ENCODE assay signal across 8 cellular contexts in genomic region chr9:71911061-71911907, GRCh38. TPM values are rescaled to one million over a fixed set of nuclear protein-coding genes. Genes with fewer than 3 reads are reported as not detected.
DNase-seq lines count a peak whose midpoint lies in the region; ATAC-seq and TF ChIP-seq lines count a peak whose summit lies in the region.

Gene ABHD17B, minus strand, starts transcription at chr9:71911193. Its CDS starts 36,113 bp downstream, at chr9:71875080.
Gene C9orf85, plus strand, starts transcription at chr9:71911639. Its CDS starts 96 bp downstream, at chr9:71911735.

- H3K79me2 ChIP-seq in OCI-LY3 (ENCODE audit: low read length), result peaks cover 90% of the 10 kb centered on the region

- peaks cover 30% of the 10 kb centered on the region for H3K4me1 ChIP-seq in OCI-LY3 (ENCODE audit: low read length)

- peak within 1 kb of the TSS; percentile 100 for H3K4me3 Mint-ChIP-seq in endothelial cell (ENCODE audit: unreplicated experiment)
- H3K4me3 Mint-ChIP-seq in mesothelial cell of epicardium, result peak within 1 kb of the TSS; percentile 96

- no peaks in the 10 kb centered on the region for H3K9me3 ChIP-seq in OCI-LY3 (ENCODE audit: insufficient read depth, low read length)

- DNase-seq in D341Med (ENCODE audit: low spot score) (peak; percentile 95), HuH-7 (ENCODE audit: low spot score) (peak; percentile 94), activated T-cell treated with anti-CD3 and anti-CD28 coated beads for 1 hour (ENCODE audit: low read depth) (peak; percentile 95), endothelial cell (ENCODE audit: low spot score) (peak; percentile 98), mesothelial cell of epicardium (ENCODE audit: low spot score in 2 of 2, unreplicated experiment in 2 of 2) (peak; percentile 96)
- DNase-seq in stimulated activated CD8-positive, alpha-beta memory T cell treated with anti-CD3 and anti-CD28 coated beads, Interleukin-15, amount 100 ng/mL, for 48 hours (ENCODE audit: low read depth in 2 of 2), result peak; percentile 96 to 97

- peak; percentile 94 for ATAC-seq in GM21515 (IDR thresholded peaks at IDR 0.05; ENCODE audit: unreplicated experiment)

- H4K20me1 ChIP-seq in OCI-LY3 (ENCODE audit: insufficient read depth, low read length), result peaks cover 31% of the 10 kb centered on the region

- H3K4me3 ChIP-seq in OCI-LY3 (ENCODE audit: low read length), result peak within 1 kb of the TSS; percentile 95

- peak within 1 kb of the TSS; percentile 80 for H3K9ac ChIP-seq in OCI-LY3 (ENCODE audit: low read length)

- H3K36me3 Mint-ChIP-seq in endothelial cell (ENCODE audit: low read depth, unreplicated experiment), result peaks cover 6% of the 10 kb centered on the region
- H3K36me3 Mint-ChIP-seq in mesothelial cell of epicardium, result no peaks in the 10 kb centered on the region

- TF ChIP-seq CTCF in OCI-LY3 (IDR thresholded peaks at IDR 0.05; ENCODE audit: low read depth, low read length) (no peak), endothelial cell (IDR thresholded peaks at IDR 0.05; ENCODE audit: unreplicated experiment) (no peak), mesothelial cell of epicardium (IDR thresholded peaks at IDR 0.05; ENCODE audit: unreplicated experiment) (no peak)

- H3K4me1 Mint-ChIP-seq in endothelial cell (ENCODE audit: unreplicated experiment) (peaks cover 44% of the 10 kb centered on the region), mesothelial cell of epicardium (peaks cover 48% of the 10 kb centered on the region)

- H3K9me3 Mint-ChIP-seq in endothelial cell (ENCODE audit: unreplicated experiment) (no peaks in the 10 kb centered on the region), mesothelial cell of epicardium (no peaks in the 10 kb centered on the region)

- H3K27ac Mint-ChIP-seq in endothelial cell (ENCODE audit: unreplicated experiment) (peak within 1 kb of the TSS; percentile 97), mesothelial cell of epicardium (peak within 1 kb of the TSS; percentile 99)

- H3K36me3 ChIP-seq in OCI-LY3 (replicated peaks; ENCODE audit: low read depth, low read length), result no peaks in the 10 kb centered on the region

- H3K27ac ChIP-seq in OCI-LY3 (ENCODE audit: low read length), result peak within 1 kb of the TSS; percentile 70

- peak within 1 kb of the TSS; percentile 83; the same call in 1 of the 2 replicates for H2AFZ ChIP-seq in OCI-LY3 (ENCODE audit: low read depth, low read length)

- H3K4me2 ChIP-seq in OCI-LY3 (ENCODE audit: low read length), result peak within 1 kb of the TSS; percentile 95

- no peaks in the 10 kb centered on the region for H3K27me3 ChIP-seq in OCI-LY3 (ENCODE audit: low read depth, low read length)

- peaks cover 11% of the 10 kb centered on the region for H3K27me3 Mint-ChIP-seq in endothelial cell (ENCODE audit: unreplicated experiment)
- no peaks in the 10 kb centered on the region for H3K27me3 Mint-ChIP-seq in mesothelial cell of epicardium (ENCODE audit: low read depth)

RNA-seq across cellular contexts. Expression of gene ABHD17B, which starts in this region (rescaled TPM):
- total RNA-seq in endothelial cell (ENCODE audit: unreplicated experiment) (32.6 TPM), mesothelial cell of epicardium (27.0 to 30.3 TPM (median 27.8 TPM) in 3 replicates)

RNA-seq across cellular contexts. Expression of gene C9orf85, which starts in this region (rescaled TPM):
- total RNA-seq in endothelial cell (ENCODE audit: unreplicated experiment) (12.2 TPM), mesothelial cell of epicardium (13.6 to 15.9 TPM (median 15.2 TPM) in 3 replicates)

Comparison
In these comparisons a context has a peak if more than half of its experiments do, and no peak if none do; other contexts are left out.
1. Peak in every context shown above with its lines: DNase-seq, ATAC-seq, H3K4me3 ChIP-seq and H3K27ac ChIP-seq.